7 cellular contexts compared by ENCODE assay signal in genomic region chr1:27099154-27099903, GRCh38. TPM values are rescaled to one million over a fixed set of nuclear protein-coding genes. Genes with fewer than 3 reads are reported as not detected.
DNase-seq lines count a peak whose midpoint lies in the region; ATAC-seq and TF ChIP-seq lines count a peak whose summit lies in the region.

No MANE protein-coding gene starts in this region.

- TF ChIP-seq CTCF in GM10266 (IDR thresholded peaks at IDR 0.05; ENCODE audit: control insufficient read depth, insufficient read depth, low read depth, missing control alignments) = no peak
- no peak for TF ChIP-seq CTCF in RWPE1 (conservative IDR thresholded peaks at IDR 0.05; ENCODE audit: low read depth)

- CTCF ChIA-PET in RWPE1 (lab: Yijun Ruan, JAX) = interaction anchor here (0.6 to 9.7 kb wide), 4 partner anchors 54 to 297 kb away, joined by 3 to 166 read pairs (median 6); no protein-coding TSS in a partner anchor
- CTCF ChIA-PET in naive thymus-derived CD4-positive, alpha-beta T cell (lab: Charles Lee) = interaction anchor here (0.7 to 15.2 kb wide), 6 partner anchors 12 to 298 kb away, joined by 3 to 163 read pairs (median 7); no protein-coding TSS in a partner anchor

- peak overlapping the region; percentile 96 for H3K27ac ChIP-seq in RWPE1
- H3K27ac ChIP-seq in naive thymus-derived CD4-positive, alpha-beta T cell (ENCODE audit: low read depth, low read length) = no peak overlapping the region

- H3K27me3 ChIP-seq in endocrine pancreas (ENCODE audit: control insufficient read depth, insufficient read depth, low read length) = no peaks in the 10 kb centered on the region
- H3K27me3 ChIP-seq in naive thymus-derived CD4-positive, alpha-beta T cell (ENCODE audit: control insufficient read depth in 2 of 2, insufficient read depth in 2 of 2, low read length in 2 of 2) = no peaks in the 10 kb centered on the region

- H3K4me1 ChIP-seq in endocrine pancreas (ENCODE audit: control insufficient read depth, insufficient read depth, low read length) = no peaks in the 10 kb centered on the region
- no peaks in the 10 kb centered on the region for H3K4me1 ChIP-seq in naive thymus-derived CD4-positive, alpha-beta T cell (ENCODE audit: control insufficient read depth in 2 of 2, insufficient read depth in 2 of 2, low read length in 2 of 2)

- H3K27ac Mint-ChIP-seq in naive thymus-derived CD4-positive, alpha-beta T cell = peak overlapping the region in 5 of 9 donors; percentile 0 to 45 (median 17)

- no peaks in the 10 kb centered on the region for H3K9me3 ChIP-seq in endocrine pancreas (ENCODE audit: control insufficient read depth, low read length)
- no peaks in the 10 kb centered on the region for H3K9me3 ChIP-seq in naive thymus-derived CD4-positive, alpha-beta T cell (ENCODE audit: control insufficient read depth in 2 of 3, low read length in 3 of 3)

- peak overlapping the region in 1 of 10 donors; percentile 14 for H3K4me3 Mint-ChIP-seq in naive thymus-derived CD4-positive, alpha-beta T cell

- DNase-seq in GM10266 (ENCODE audit: extremely low spot score) (peak; percentile 82), RWPE1 (ENCODE audit: low spot score) (peak; percentile 38), 8988T (no peak)
- DNase-seq in naive thymus-derived CD4-positive, alpha-beta T cell = no peak

- no peak overlapping the region for H3K4me3 ChIP-seq in endocrine pancreas (ENCODE audit: control insufficient read depth, insufficient read depth, low read length)
- no peak overlapping the region for H3K4me3 ChIP-seq in naive thymus-derived CD4-positive, alpha-beta T cell (ENCODE audit: low read length)

- peaks cover 0 to 5% (median 0%) of the 10 kb centered on the region in 5 donors for H3K36me3 Mint-ChIP-seq in naive thymus-derived CD4-positive, alpha-beta T cell

- H3K36me3 ChIP-seq in endocrine pancreas (ENCODE audit: control insufficient read depth, insufficient read depth, low read length) = no peaks in the 10 kb centered on the region
- H3K36me3 ChIP-seq in naive thymus-derived CD4-positive, alpha-beta T cell (ENCODE audit: control insufficient read depth in 2 of 3, insufficient read depth in 3 of 3, low read length in 3 of 3) = peaks cover 0 to 33% (median 0%) of the 10 kb centered on the region in 3 experiments

- peak overlapping the region; percentile 47 for H3K9ac ChIP-seq in endocrine pancreas (ENCODE audit: control insufficient read depth, insufficient read depth, low read length)

- H3K9me3 Mint-ChIP-seq in naive thymus-derived CD4-positive, alpha-beta T cell = peaks cover 0 to 2% (median 0%) of the 10 kb centered on the region in 11 donors

- POLR2A ChIA-PET in RWPE1 (lab: Yijun Ruan, JAX; ENCODE audit: low non-redundant PET) = no interaction called here
- POLR2A ChIA-PET in naive thymus-derived CD4-positive, alpha-beta T cell (lab: Charles Lee) = no interaction called here

- H3K4me1 Mint-ChIP-seq in naive thymus-derived CD4-positive, alpha-beta T cell = peaks cover 0 to 21% (median 3%) of the 10 kb centered on the region in 7 donors

- intact Hi-C loops in naive thymus-derived CD4-positive, alpha-beta T cell (cut with micrococcal nuclease) = loop anchor here in 1 of 2 donors (5.0 kb wide), 1 partner anchor 132 kb away; no protein-coding TSS in a partner anchor

- no peaks in the 10 kb centered on the region for H3K27me3 Mint-ChIP-seq in naive thymus-derived CD4-positive, alpha-beta T cell

- ATAC-seq in HG03460 (IDR thresholded peaks at IDR 0.05; ENCODE audit: unreplicated experiment) (peak; percentile 53), HG03135 (IDR thresholded peaks at IDR 0.05; ENCODE audit: unreplicated experiment) (no peak)
- ATAC-seq in naive thymus-derived CD4-positive, alpha-beta T cell = peak; percentile 78

RNA-seq across cellular contexts. Expression of gene SLC9A1, which starts 55.6 kb away (rescaled TPM):
- total RNA-seq in naive thymus-derived CD4-positive, alpha-beta T cell = 10 to 100 TPM; 13.2 to 25.7 (median 21.1) TPM
- polyA plus RNA-seq in naive thymus-derived CD4-positive, alpha-beta T cell = 10 to 100 TPM in 1 of 2 donors, 1 to 10 TPM in 1; 7.1 to 18.2 TPM

Comparison
In these comparisons a context has a peak if more than half of its experiments do, and no peak if none do; other contexts are left out.
1. DNase-seq: peak in GM10266 (single experiment) and RWPE1 (single experiment); none in naive thymus-derived CD4-positive, alpha-beta T cell (0 of 9) and 8988T (single experiment).